8 cellular contexts compared by ENCODE assay signal in the genomic region with DNA sequence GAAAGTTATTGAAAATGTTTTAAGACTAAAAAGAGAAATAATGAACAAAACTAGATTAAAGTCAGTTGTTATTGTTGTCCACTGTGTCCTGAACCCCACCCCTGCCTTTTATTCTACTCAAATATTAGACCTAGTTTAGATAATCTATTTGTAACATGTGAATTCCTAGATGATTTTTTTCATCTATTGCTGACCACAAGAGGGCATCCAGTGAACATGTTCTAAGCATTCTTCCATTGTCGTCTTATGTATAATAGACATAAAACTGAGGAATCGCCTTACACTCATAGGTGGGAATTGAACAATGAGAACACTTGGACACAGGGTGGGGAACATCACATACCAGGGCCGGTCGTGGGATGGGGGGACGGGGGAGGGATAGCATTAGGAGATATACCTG. TPM values are rescaled to one million over a fixed set of nuclear protein-coding genes. Genes with fewer than 3 reads are reported as not detected.
DNase-seq lines count a peak whose midpoint lies in the region; ATAC-seq and TF ChIP-seq lines count a peak whose summit lies in the region.

No MANE protein-coding gene starts in this region.

- ATAC-seq in aorta (ENCODE audit: low FRiP score) (no peak), HG03025 (IDR thresholded peaks at IDR 0.05; ENCODE audit: low FRiP score, unreplicated experiment) (no peak), WTC11 (no peak)

- H3K27me3 ChIP-seq in GM23248 (replicated peaks; ENCODE audit: insufficient read depth) (no peaks in the 10 kb centered on the region), aorta (ENCODE audit: control insufficient read depth in 1 of 2, insufficient read depth in 2 of 2, low read length in 1 of 2) (no peaks in the 10 kb centered on the region)

- CTCF ChIA-PET in RWPE1 (lab: Yijun Ruan, JAX) = no interaction called here
- CTCF ChIA-PET in WTC11 (lab: Charles Lee) = no interaction called here

- H3K27ac ChIP-seq in GM23248 = no peak overlapping the region
- H3K27ac ChIP-seq in RWPE1 = no peak overlapping the region
- no peak overlapping the region for H3K27ac ChIP-seq in aorta (ENCODE audit: low read depth in 1 of 2, low read length in 2 of 2)

- WGBS in GM23248 (ENCODE audit: low coverage in 1 of 2, low lambda C conversion rate in 2 of 2, missing lambda C conversion rate in 2 of 2), 2 experiments = 18 to 31% methylated on average over 3 to 5 of the region's 5 CpGs
- 53 to 57% methylated on average over 5 of the region's 5 CpGs for WGBS in aorta, 2 donors

- H3K27ac Mint-ChIP-seq in WTC11 = no peak overlapping the region

- no peaks in the 10 kb centered on the region for H4K20me1 ChIP-seq in GM23248 (ENCODE audit: insufficient read depth)

- DNase-seq in ACHN (peak; percentile 19), GM23248 (peak; percentile 63), RWPE1 (ENCODE audit: low spot score) (peak; percentile 9), glomerular visceral epithelial cell (ENCODE audit: extremely low spot score) (peak; percentile 2), T-helper 9 cell (no peak), aorta (no peak), WTC11 (ENCODE audit: low spot score) (no peak)

- H3K36me3 Mint-ChIP-seq in WTC11 = peaks cover 12% of the 10 kb centered on the region; the same call in 1 of the 2 replicates

- TF ChIP-seq CTCF in RWPE1 (conservative IDR thresholded peaks at IDR 0.05; ENCODE audit: low read depth) (peak; percentile 38; the same call in 1 of the 2 replicates), WTC11 (IDR thresholded peaks at IDR 0.05) (no peak)

- no peak overlapping the region for H2AFZ ChIP-seq in GM23248

- no peaks in the 10 kb centered on the region for H3F3A ChIP-seq in GM23248 (ENCODE audit: insufficient read depth)

- H3K9me3 ChIP-seq in GM23248 (ENCODE audit: low read depth) = no peaks in the 10 kb centered on the region
- no peaks in the 10 kb centered on the region for H3K9me3 ChIP-seq in aorta (ENCODE audit: control insufficient read depth, low read length)

- H3K79me2 ChIP-seq in GM23248 (ENCODE audit: insufficient read depth) = no peaks in the 10 kb centered on the region

- H3K36me3 ChIP-seq in GM23248 (ENCODE audit: low read depth) (no peaks in the 10 kb centered on the region; the same call in 1 of the 2 replicates), aorta (ENCODE audit: control insufficient read depth in 1 of 2, insufficient read depth in 2 of 2, low read length in 1 of 2) (no peaks in the 10 kb centered on the region)

- H3K4me1 Mint-ChIP-seq in WTC11 = no peaks in the 10 kb centered on the region

- H3K9me3 Mint-ChIP-seq in WTC11 = no peaks in the 10 kb centered on the region

- H3K4me3 Mint-ChIP-seq in WTC11 = no peak overlapping the region

- H3K4me1 ChIP-seq in GM23248 (ENCODE audit: insufficient read depth) (no peaks in the 10 kb centered on the region), aorta (ENCODE audit: control insufficient read depth in 1 of 2, insufficient read depth in 2 of 2, low read length in 2 of 2) (no peaks in the 10 kb centered on the region)

- H3K4me2 ChIP-seq in GM23248 (ENCODE audit: unreplicated experiment) = no peak overlapping the region

- H3K27me3 Mint-ChIP-seq in WTC11 (ENCODE audit: low read depth) = no peaks in the 10 kb centered on the region

- H3K4me3 ChIP-seq in GM23248 (no peak overlapping the region), aorta (ENCODE audit: low read length in 2 of 2) (no peak overlapping the region)

- in situ Hi-C loops in ACHN (cut with HindIII; ENCODE audit: low pct_ligation_motif_present, low pct_unique_long_range_greater_than_20kb, low sequenced_read_pairs) = no loop called here
- in situ Hi-C loops in GM23248 (cut with MboI) = no loop called here

- intact Hi-C loops in aorta (cut with DNase I) = no loop called here

- POLR2A ChIA-PET in RWPE1 (lab: Yijun Ruan, JAX; ENCODE audit: low non-redundant PET) = no interaction called here
- POLR2A ChIA-PET in WTC11 (lab: Charles Lee) = no interaction called here

- H3K9me2 ChIP-seq in GM23248 (ENCODE audit: insufficient read depth) = no peaks in the 10 kb centered on the region

- no peak overlapping the region for H3K9ac ChIP-seq in GM23248

TF ChIP-seq in WTC11, 78 proteins besides CTCF, POLR2A, EP300 and RAD21:
- TF ChIP-seq MYBL2 (CRISPR knock-in tag; IDR thresholded peaks at IDR 0.05) (no peak), ZNF317 (CRISPR knock-in tag; IDR thresholded peaks at IDR 0.05; ENCODE audit: borderline replicate concordance, low read depth) (no peak), TEAD1 (CRISPR knock-in tag; IDR thresholded peaks at IDR 0.05) (no peak), ESRRA (CRISPR knock-in tag; IDR thresholded peaks at IDR 0.05; ENCODE audit: borderline replicate concordance) (no peak), ELF4 (CRISPR knock-in tag; IDR thresholded peaks at IDR 0.05; ENCODE audit: low read depth) (no peak), ZBTB21 (CRISPR knock-in tag; IDR thresholded peaks at IDR 0.05; ENCODE audit: borderline replicate concordance) (no peak), ZNF416 (CRISPR knock-in tag; IDR thresholded peaks at IDR 0.05) (no peak), NFATC4 (CRISPR knock-in tag; IDR thresholded peaks at IDR 0.05) (no peak)
- TF ChIP-seq, protein P1, sequence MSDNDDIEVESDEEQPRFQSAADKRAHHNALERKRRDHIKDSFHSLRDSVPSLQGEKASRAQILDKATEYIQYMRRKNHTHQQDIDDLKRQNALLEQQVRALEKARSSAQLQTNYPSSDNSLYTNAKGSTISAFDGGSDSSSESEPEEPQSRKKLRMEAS (CRISPR knock-in tag; IDR thresholded peaks at IDR 0.05) = no peak
- TF ChIP-seq, protein P2, sequence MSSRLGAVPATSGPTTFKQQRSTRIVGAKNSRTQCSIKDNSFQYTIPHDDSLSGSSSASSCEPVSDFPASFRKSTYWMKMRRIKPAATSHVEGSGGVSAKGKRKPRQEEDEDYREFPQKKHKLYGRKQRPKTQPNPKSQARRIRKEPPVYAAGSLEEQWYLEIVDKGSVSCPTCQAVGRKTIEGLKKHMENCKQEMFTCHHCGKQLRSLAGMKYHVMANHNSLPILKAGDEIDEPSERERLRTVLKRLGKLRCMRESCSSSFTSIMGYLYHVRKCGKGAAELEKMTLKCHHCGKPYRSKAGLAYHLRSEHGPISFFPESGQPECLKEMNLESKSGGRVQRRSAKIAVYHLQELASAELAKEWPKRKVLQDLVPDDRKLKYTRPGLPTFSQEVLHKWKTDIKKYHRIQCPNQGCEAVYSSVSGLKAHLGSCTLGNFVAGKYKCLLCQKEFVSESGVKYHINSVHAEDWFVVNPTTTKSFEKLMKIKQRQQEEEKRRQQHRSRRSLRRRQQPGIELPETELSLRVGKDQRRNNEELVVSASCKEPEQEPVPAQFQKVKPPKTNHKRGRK (CRISPR knock-in tag; IDR thresholded peaks at IDR 0.05; ENCODE audit: borderline replicate concordance) = no peak
- TF ChIP-seq, protein P3, sequence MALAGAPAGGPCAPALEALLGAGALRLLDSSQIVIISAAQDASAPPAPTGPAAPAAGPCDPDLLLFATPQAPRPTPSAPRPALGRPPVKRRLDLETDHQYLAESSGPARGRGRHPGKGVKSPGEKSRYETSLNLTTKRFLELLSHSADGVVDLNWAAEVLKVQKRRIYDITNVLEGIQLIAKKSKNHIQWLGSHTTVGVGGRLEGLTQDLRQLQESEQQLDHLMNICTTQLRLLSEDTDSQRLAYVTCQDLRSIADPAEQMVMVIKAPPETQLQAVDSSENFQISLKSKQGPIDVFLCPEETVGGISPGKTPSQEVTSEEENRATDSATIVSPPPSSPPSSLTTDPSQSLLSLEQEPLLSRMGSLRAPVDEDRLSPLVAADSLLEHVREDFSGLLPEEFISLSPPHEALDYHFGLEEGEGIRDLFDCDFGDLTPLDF (CRISPR knock-in tag; IDR thresholded peaks at IDR 0.05) = no peak
- TF ChIP-seq, protein P4, sequence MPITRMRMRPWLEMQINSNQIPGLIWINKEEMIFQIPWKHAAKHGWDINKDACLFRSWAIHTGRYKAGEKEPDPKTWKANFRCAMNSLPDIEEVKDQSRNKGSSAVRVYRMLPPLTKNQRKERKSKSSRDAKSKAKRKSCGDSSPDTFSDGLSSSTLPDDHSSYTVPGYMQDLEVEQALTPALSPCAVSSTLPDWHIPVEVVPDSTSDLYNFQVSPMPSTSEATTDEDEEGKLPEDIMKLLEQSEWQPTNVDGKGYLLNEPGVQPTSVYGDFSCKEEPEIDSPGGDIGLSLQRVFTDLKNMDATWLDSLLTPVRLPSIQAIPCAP (CRISPR knock-in tag; IDR thresholded peaks at IDR 0.05) = no peak
- TF ChIP-seq, protein P5, sequence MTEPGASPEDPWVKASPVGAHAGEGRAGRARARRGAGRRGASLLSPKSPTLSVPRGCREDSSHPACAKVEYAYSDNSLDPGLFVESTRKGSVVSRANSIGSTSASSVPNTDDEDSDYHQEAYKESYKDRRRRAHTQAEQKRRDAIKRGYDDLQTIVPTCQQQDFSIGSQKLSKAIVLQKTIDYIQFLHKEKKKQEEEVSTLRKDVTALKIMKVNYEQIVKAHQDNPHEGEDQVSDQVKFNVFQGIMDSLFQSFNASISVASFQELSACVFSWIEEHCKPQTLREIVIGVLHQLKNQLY (CRISPR knock-in tag; IDR thresholded peaks at IDR 0.05) = no peak

RNA-seq across cellular contexts. Expression of a gene that starts 36.4 kb away (rescaled TPM):
- 11.8 and 12.0 TPM in 2 replicates for total RNA-seq in GM23248 (2014; rRNA removed; shearing (Covaris generic))
- polyA plus RNA-seq in GM23248 (2016; fragmentation: Nextera tagmentation; extraction: Ambion mirVana) (63.2 and 65.7 TPM in 2 replicates), aorta (10 to 100 TPM; 30.1 to 32.3 TPM)
- total RNA-seq in aorta (10 to 100 TPM; 18.8 to 24.1 TPM), WTC11 (2021) (37.7 to 40.3 TPM (median 38.2 TPM) in 3 replicates)

RNA-seq across cellular contexts. Expression of a gene that starts 50.5 kb away (rescaled TPM):
- total RNA-seq in GM23248 (2014; rRNA removed; shearing (Covaris generic)) = 17.8 and 22.0 TPM in 2 replicates
- polyA plus RNA-seq in GM23248 (2016; fragmentation: Nextera tagmentation; extraction: Ambion mirVana) (14.9 and 15.1 TPM in 2 replicates), aorta (1 to 10 TPM; 3.9 to 4.8 TPM)
- total RNA-seq in aorta (10 to 100 TPM; 12.4 to 16.1 TPM), WTC11 (2021) (40.2 to 44.1 TPM (median 42.8 TPM) in 3 replicates)

Comparison
In these comparisons a context has a peak if more than half of its experiments do, and no peak if none do; other contexts are left out.
1. DNase-seq: peak in ACHN (single experiment), GM23248 (single experiment), RWPE1 (single experiment) and glomerular visceral epithelial cell (single experiment); none in T-helper 9 cell (single experiment), aorta (0 of 2) and WTC11 (single experiment).